In genomic region chr19:51422053-51422448, GRCh38 we compare ENCODE assay signal across 8 cellular contexts. TPM values are rescaled to one million over a fixed set of nuclear protein-coding genes. Genes with fewer than 3 reads are reported as not detected.
DNase-seq lines count a peak whose midpoint lies in the region; ATAC-seq, FAIRE-seq and TF ChIP-seq lines count a peak whose summit lies in the region.

No MANE protein-coding gene starts in this region.

- H3K36me3 Mint-ChIP-seq in astrocyte (ENCODE audit: low read depth, unreplicated experiment): no peaks in the 10 kb centered on the region

- H3K4me1 ChIP-seq in DOHH2 (ENCODE audit: control insufficient read depth, low read length) (peaks cover 16% of the 10 kb centered on the region), astrocyte (ENCODE audit: insufficient read depth, low read length) (no peaks in the 10 kb centered on the region)

- H3K9ac ChIP-seq in astrocyte (ENCODE audit: low read length): no peak overlapping the region

- no peak overlapping the region for H2AFZ ChIP-seq in astrocyte (ENCODE audit: low read depth, low read length)

- H3K9me2 ChIP-seq in DOHH2 (replicated peaks; ENCODE audit: control insufficient read depth, low read length): no peaks in the 10 kb centered on the region

- no peaks in the 10 kb centered on the region for H3K9me3 ChIP-seq in DOHH2 (ENCODE audit: control insufficient read depth, insufficient read depth, low read length)
- no peaks in the 10 kb centered on the region for H3K9me3 ChIP-seq in astrocyte (ENCODE audit: insufficient read depth, low read depth, low read length)

- H3K27ac Mint-ChIP-seq in astrocyte (ENCODE audit: unreplicated experiment): no peak overlapping the region

- no peaks in the 10 kb centered on the region for H3F3A ChIP-seq in DOHH2 (ENCODE audit: control insufficient read depth, insufficient read depth)

- H4K20me1 ChIP-seq in DOHH2 (ENCODE audit: control insufficient read depth, insufficient read depth, low read depth, low read length): no peaks in the 10 kb centered on the region
- H4K20me1 ChIP-seq in astrocyte (ENCODE audit: insufficient read depth, low read length): no peaks in the 10 kb centered on the region

- H3K27me3 ChIP-seq in DOHH2 (ENCODE audit: control insufficient read depth, low read length) (no peaks in the 10 kb centered on the region), astrocyte (ENCODE audit: insufficient read depth, low read length) (no peaks in the 10 kb centered on the region)

- no peaks in the 10 kb centered on the region for H3K36me3 ChIP-seq in DOHH2 (ENCODE audit: control insufficient read depth, low read length)
- H3K36me3 ChIP-seq in astrocyte (ENCODE audit: insufficient read depth, low read length): no peaks in the 10 kb centered on the region

- peaks cover 16% of the 10 kb centered on the region for H3K27me3 Mint-ChIP-seq in astrocyte (ENCODE audit: low read depth, unreplicated experiment)

- no peak for ATAC-seq in HG02840 (IDR thresholded peaks at IDR 0.05; ENCODE audit: low FRiP score, unreplicated experiment)
- ATAC-seq in HG03520 (IDR thresholded peaks at IDR 0.05; ENCODE audit: unreplicated experiment): no peak

- H3K4me3 Mint-ChIP-seq in astrocyte (ENCODE audit: unreplicated experiment): no peak overlapping the region

- H3K4me1 Mint-ChIP-seq in astrocyte (ENCODE audit: low read depth, unreplicated experiment): no peaks in the 10 kb centered on the region

- peak in 73 of 76 experiments; percentile 23 to 96 (median 85) for DNase-seq in HUDEP-2 (lab: John Stamatoyannopoulos, UW; ENCODE audit: unreplicated experiment in 76 of 76)
- DNase-seq in T-helper 9 cell: peak; percentile 84
- DNase-seq in astrocyte (ENCODE audit: low read depth): peak; percentile 12
- DNase-seq in hypothalamus (lab: John Stamatoyannopoulos, UW): peak in 46 of 51 donors; percentile 5 to 82 (median 40)
- DNase-seq in skeletal muscle cell (ENCODE audit: low read depth): peak; percentile 13

- H3K9me3 Mint-ChIP-seq in astrocyte (ENCODE audit: unreplicated experiment): peaks cover 5% of the 10 kb centered on the region

- H3K4me3 ChIP-seq in DOHH2 (ENCODE audit: low read length) (no peak overlapping the region), astrocyte (ENCODE audit: insufficient read depth, low read depth, low read length) (no peak overlapping the region), skeletal muscle cell (ENCODE audit: low read depth, low read length) (no peak overlapping the region)

- no peak for FAIRE-seq in astrocyte (lab: Jason Lieb, UNC)

- H3K4me2 ChIP-seq in DOHH2 (ENCODE audit: low read length) (no peak overlapping the region), astrocyte (ENCODE audit: low read length) (no peak overlapping the region)

- no peaks in the 10 kb centered on the region for H3K79me2 ChIP-seq in DOHH2 (ENCODE audit: control insufficient read depth, low read length)
- H3K79me2 ChIP-seq in astrocyte (ENCODE audit: insufficient read depth, low read length): no peaks in the 10 kb centered on the region

- TF ChIP-seq CTCF in DOHH2 (IDR thresholded peaks at IDR 0.05; ENCODE audit: low read depth, low read length, poor library complexity, severe bottlenecking) (peak; percentile 95), astrocyte (IDR thresholded peaks at IDR 0.05; ENCODE audit: insufficient read depth, low read depth, low read length) (peak; percentile 52)

- H3K27ac ChIP-seq in DOHH2 (ENCODE audit: low read depth, low read length) (no peak overlapping the region), astrocyte (ENCODE audit: low read depth, low read length) (no peak overlapping the region)

RNA-seq across cellular contexts. Expression of gene SIGLEC10, which starts 4.6 kb away (rescaled TPM):
- total RNA-seq in astrocyte: not detected in 2 replicates

RNA-seq across cellular contexts. Expression of gene C19orf84, which starts 31.7 kb away (rescaled TPM):
- total RNA-seq in astrocyte: not detected in 2 replicates

RNA-seq across cellular contexts. Expression of gene LIM2, which starts 34.3 kb away (rescaled TPM):
- total RNA-seq in astrocyte: not detected in 2 replicates

RNA-seq across cellular contexts. Expression of gene SIGLEC8, which starts 36.2 kb away (rescaled TPM):
- not detected in 2 replicates for total RNA-seq in astrocyte

RNA-seq across cellular contexts. Expression of gene NKG7, which starts 49.6 kb away (rescaled TPM):
- total RNA-seq in astrocyte: not detected in 2 replicates

Comparison
In these comparisons a context has a peak if more than half of its experiments do, and no peak if none do; other contexts are left out.
1. DNase-seq: peak in every context shown above with its lines; median percentile 85 in HUDEP-2; 84 in T-helper 9 cell; 40 in hypothalamus; 13 in skeletal muscle cell; 12 in astrocyte.